8 cellular contexts compared by ENCODE assay signal in the genomic region with DNA sequence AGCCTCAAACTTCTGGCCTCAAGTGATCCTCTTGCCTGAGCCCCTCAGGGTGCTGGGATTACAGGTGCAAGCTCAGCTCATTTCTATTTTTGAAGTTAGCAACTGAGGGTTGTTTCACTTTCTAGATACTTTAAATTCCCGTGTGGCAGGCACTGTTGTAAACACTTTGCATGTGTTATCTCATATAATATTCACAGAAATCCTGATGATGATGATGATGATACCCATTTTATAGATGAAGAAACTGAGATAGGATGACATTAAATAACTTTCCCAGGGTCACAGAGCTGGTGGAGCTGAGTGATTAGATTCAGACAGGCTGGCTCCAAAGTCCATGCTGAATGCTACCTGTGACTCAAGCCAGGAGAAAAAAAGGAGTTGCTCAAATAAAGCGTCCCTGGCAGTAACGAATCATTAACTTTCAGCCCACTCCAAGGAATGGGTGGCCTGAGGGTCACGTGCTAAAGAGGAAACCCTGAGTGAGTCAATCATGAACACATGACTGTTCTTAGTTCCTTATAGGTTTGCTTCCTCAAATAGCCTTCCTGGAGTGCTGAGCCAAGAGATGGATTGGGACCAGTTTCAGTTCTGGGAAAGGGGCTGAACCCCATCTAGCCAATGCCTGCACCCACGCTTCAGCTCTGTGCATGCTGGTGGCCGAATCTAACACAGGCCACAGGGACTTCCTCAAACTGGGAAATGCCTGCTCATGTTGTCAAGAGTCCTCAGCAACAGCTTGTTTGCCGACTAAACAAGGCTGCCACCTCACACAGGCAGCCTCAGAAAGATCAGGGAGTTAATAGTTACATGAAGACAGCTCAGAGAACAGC. TPM values are rescaled to one million over a fixed set of nuclear protein-coding genes. Genes with fewer than 3 reads are reported as not detected.
DNase-seq lines count a peak whose midpoint lies in the region; ATAC-seq and TF ChIP-seq lines count a peak whose summit lies in the region.

No MANE protein-coding gene starts in this region.

- TF ChIP-seq CTCF in esophagus muscularis mucosa (IDR thresholded peaks at IDR 0.05) (no peak), natural killer cell (IDR thresholded peaks at IDR 0.05) (no peak)

- H3K36me3 ChIP-seq in esophagus muscularis mucosa = no peaks in the 10 kb centered on the region

- intact Hi-C loops in esophagus muscularis mucosa (cut with DNase I) (no loop called here), natural killer cell (cut with micrococcal nuclease) (no loop called here)

- no peaks in the 10 kb centered on the region for H3K9me3 ChIP-seq in esophagus muscularis mucosa

- TF ChIP-seq EP300 in esophagus muscularis mucosa (IDR thresholded peaks at IDR 0.05) = no peak

- no peaks in the 10 kb centered on the region for H3K9me3 Mint-ChIP-seq in natural killer cell

- H3K4me3 ChIP-seq in esophagus muscularis mucosa = peak overlapping the region in 1 of 4 donors; percentile 21

- H3K27ac Mint-ChIP-seq in natural killer cell = no peak overlapping the region

- peak overlapping the region; percentile 23 to 52 (median 44) for H3K27ac ChIP-seq in esophagus muscularis mucosa (replicated peaks in 1 of 4)

- no peaks in the 10 kb centered on the region for H3K27me3 ChIP-seq in esophagus muscularis mucosa

- no peak for TF ChIP-seq POLR2A in esophagus muscularis mucosa (IDR thresholded peaks at IDR 0.05; ENCODE audit: low read depth)

- DNase-seq in activated T-cell treated with anti-CD3 and anti-CD28 coated beads for 48 hours (ENCODE audit: low read depth) = peak; percentile 7
- no peak for DNase-seq in activated T-cell treated with anti-CD3 and anti-CD28 coated beads, Interleukin-2, amount 50 U/mL, for 1 hour
- DNase-seq in HuH-7.5 (ENCODE audit: low spot score) = peak; percentile 60
- DNase-seq in esophagus muscularis mucosa (ENCODE audit: extremely low spot score) = peak; percentile 93
- no peak for DNase-seq in natural killer cell
- no peak for DNase-seq in NCI-H524 treated with DMSO at 0.1 percent for 48 hours (lab: John Stamatoyannopoulos, UW)

- peak; percentile 61 for ATAC-seq in GM21786 (IDR thresholded peaks at IDR 0.05; ENCODE audit: unreplicated experiment)
- peak; percentile 90 for ATAC-seq in SK-N-SH treated with all-trans-retinoic acid at 6 μM for 48 hours
- ATAC-seq in natural killer cell = peak; percentile 54 to 81 (median 57)

- H3K27me3 Mint-ChIP-seq in natural killer cell (ENCODE audit: low read depth in 2 of 2) = peaks cover 0 to 4% of the 10 kb centered on the region in 2 donors

- H3K4me1 Mint-ChIP-seq in natural killer cell = peaks cover 6 to 13% of the 10 kb centered on the region in 2 donors

- WGBS in esophagus muscularis mucosa = 27% methylated on average over 7 of the region's 7 CpGs

- H3K4me1 ChIP-seq in esophagus muscularis mucosa = peaks cover 7 to 18% (median 17%) of the 10 kb centered on the region in 4 donors

- no peak overlapping the region for H3K4me3 Mint-ChIP-seq in natural killer cell

- H3K36me3 Mint-ChIP-seq in natural killer cell = no peaks in the 10 kb centered on the region

TF ChIP-seq in SK-N-SH treated with all-trans-retinoic acid at 6 μM for 48 hours, 23 proteins besides CTCF, POLR2A, EP300 and RAD21:
- TF ChIP-seq PATZ1 (CRISPR knock-in tag; IDR thresholded peaks at IDR 0.05; ENCODE audit: borderline replicate concordance) (no peak), ZC3H10 (CRISPR knock-in tag; IDR thresholded peaks at IDR 0.05) (no peak), ZFP3 (CRISPR knock-in tag; IDR thresholded peaks at IDR 0.05) (peak; percentile 36; the same call in 1 of the 2 replicates), ZNF70 (CRISPR knock-in tag; IDR thresholded peaks at IDR 0.05) (no peak), GLIS3 (CRISPR knock-in tag; IDR thresholded peaks at IDR 0.05) (no peak)

RNA-seq across cellular contexts. Expression of gene RBM47, which starts 52.8 kb away (rescaled TPM):
- total RNA-seq in esophagus muscularis mucosa = 10 to 100 TPM; 13.3 to 38.3 (median 21.8) TPM
- total RNA-seq in natural killer cell = 1 to 10 TPM; 2.0 to 7.7 (median 3.9) TPM

Comparison
In these comparisons a context has a peak if more than half of its experiments do, and no peak if none do; other contexts are left out.
1. DNase-seq: peak in activated T-cell treated with anti-CD3 and anti-CD28 coated beads for 48 hours (single experiment), HuH-7.5 (single experiment) and esophagus muscularis mucosa (single experiment); none in activated T-cell treated with anti-CD3 and anti-CD28 coated beads, Interleukin-2, amount 50 U/mL, for 1 hour (single experiment), natural killer cell (single experiment) and NCI-H524 treated with DMSO at 0.1 percent for 48 hours (single experiment).
2. Peak in every context shown above with its lines, with median percentiles within 50 percentile points of each other: ATAC-seq.